In genomic region chr3:167564612-167565011, GRCh38 we compare ENCODE assay signal across 2 cellular contexts.
TF ChIP-seq lines count a peak whose summit lies in the region.

No MANE protein-coding gene starts in this region.

TF ChIP-seq in GM23338, 12 proteins besides CTCF, POLR2A, EP300 and RAD21 (continued from another document):
- TF ChIP-seq NANOG (IDR thresholded peaks at IDR 0.05; ENCODE audit: borderline replicate concordance) (no peak), ETS1 (IDR thresholded peaks at IDR 0.05) (no peak), EZH2phosphoT487 (IDR thresholded peaks at IDR 0.05; ENCODE audit: unreplicated experiment) (no peak), STAT1 (IDR thresholded peaks at IDR 0.05; ENCODE audit: unreplicated experiment) (no peak)
- TF ChIP-seq, protein P1, sequence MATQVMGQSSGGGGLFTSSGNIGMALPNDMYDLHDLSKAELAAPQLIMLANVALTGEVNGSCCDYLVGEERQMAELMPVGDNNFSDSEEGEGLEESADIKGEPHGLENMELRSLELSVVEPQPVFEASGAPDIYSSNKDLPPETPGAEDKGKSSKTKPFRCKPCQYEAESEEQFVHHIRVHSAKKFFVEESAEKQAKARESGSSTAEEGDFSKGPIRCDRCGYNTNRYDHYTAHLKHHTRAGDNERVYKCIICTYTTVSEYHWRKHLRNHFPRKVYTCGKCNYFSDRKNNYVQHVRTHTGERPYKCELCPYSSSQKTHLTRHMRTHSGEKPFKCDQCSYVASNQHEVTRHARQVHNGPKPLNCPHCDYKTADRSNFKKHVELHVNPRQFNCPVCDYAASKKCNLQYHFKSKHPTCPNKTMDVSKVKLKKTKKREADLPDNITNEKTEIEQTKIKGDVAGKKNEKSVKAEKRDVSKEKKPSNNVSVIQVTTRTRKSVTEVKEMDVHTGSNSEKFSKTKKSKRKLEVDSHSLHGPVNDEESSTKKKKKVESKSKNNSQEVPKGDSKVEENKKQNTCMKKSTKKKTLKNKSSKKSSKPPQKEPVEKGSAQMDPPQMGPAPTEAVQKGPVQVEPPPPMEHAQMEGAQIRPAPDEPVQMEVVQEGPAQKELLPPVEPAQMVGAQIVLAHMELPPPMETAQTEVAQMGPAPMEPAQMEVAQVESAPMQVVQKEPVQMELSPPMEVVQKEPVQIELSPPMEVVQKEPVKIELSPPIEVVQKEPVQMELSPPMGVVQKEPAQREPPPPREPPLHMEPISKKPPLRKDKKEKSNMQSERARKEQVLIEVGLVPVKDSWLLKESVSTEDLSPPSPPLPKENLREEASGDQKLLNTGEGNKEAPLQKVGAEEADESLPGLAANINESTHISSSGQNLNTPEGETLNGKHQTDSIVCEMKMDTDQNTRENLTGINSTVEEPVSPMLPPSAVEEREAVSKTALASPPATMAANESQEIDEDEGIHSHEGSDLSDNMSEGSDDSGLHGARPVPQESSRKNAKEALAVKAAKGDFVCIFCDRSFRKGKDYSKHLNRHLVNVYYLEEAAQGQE (IDR thresholded peaks at IDR 0.05; ENCODE audit: unreplicated experiment): no peak

TF ChIP-seq in neural cell, 6 proteins besides CTCF, POLR2A, EP300 and RAD21 (continued from another document):
- TF ChIP-seq, protein P1 (IDR thresholded peaks at IDR 0.05; ENCODE audit: borderline replicate concordance): peak; percentile 46
- peak; percentile 25 for TF ChIP-seq MXI1 (conservative IDR thresholded peaks at IDR 0.05; ENCODE audit: poor library complexity, severe bottlenecking)
